31 cellular contexts compared by ENCODE assay signal in the genomic region with DNA sequence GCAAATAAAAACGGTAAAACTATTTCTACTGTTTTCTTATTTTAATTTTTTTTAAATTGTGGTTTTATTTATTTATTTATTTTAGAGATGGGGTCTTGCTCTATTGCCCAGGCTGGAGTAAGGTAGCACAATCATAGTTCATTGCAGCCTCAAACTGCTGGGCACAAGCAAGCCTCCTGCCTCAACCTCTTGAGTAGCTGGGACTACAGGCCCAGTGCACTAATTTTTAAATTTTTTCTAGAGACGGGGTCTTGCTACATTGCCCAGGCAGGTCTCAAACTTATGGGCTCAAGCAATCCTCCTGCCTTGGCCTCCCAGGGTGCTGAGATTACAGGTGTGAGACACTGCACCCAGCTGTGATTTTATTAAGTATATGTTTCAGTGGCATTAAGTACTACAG.
"Had no signal": no experiment of that assay in that cellular context is flagged by ENCODE, and none has a peak within 500 bp of the region (broad histone marks: within the 10 kb centered on the region; RNA-seq: fewer than 3 reads in every experiment).

No MANE protein-coding gene starts in this region.

- H2AFZ ChIP-seq: neural progenitor cell, parathyroid adenoma had no signal

- H3K27ac Mint-ChIP-seq: nephron; neural progenitor cell; progenitor cell of endocrine pancreas; stimulated activated memory B cell treated with anti-CD40 and anti-IgM and Interleukin-4, amounts not matched to agents 10 μg/mL and 1 μg/mL and 100 μg/mL, for 72 hours; type B pancreatic cell had no signal

- H3K79me2 ChIP-seq: parathyroid adenoma had no signal

- H3K27me3 ChIP-seq: neural progenitor cell, ovary, spleen, suprapubic skin, testis, tibial artery, transverse colon, upper lobe of right lung, vagina had no signal

- H3K4me3 Mint-ChIP-seq: natural killer cell; nephron; neural progenitor cell; stimulated activated memory B cell treated with anti-CD40 and anti-IgM and Interleukin-4, amounts not matched to agents 10 μg/mL and 1 μg/mL and 100 μg/mL, for 72 hours; stimulated activated naive CD8-positive, alpha-beta T cell treated with anti-CD3 and anti-CD28 coated beads, Interleukin-15, amount 100 ng/mL, for 72 hours; type B pancreatic cell had no signal

- H3K27ac ChIP-seq: neural progenitor cell, ovary, parathyroid adenoma, psoas muscle, spleen, suprapubic skin, testis, tibial artery, transverse colon, upper lobe of right lung, vagina had no signal

- H3K36me3 Mint-ChIP-seq: natural killer cell had no signal

- H3K9me3 ChIP-seq: ovary, psoas muscle, spleen, suprapubic skin, testis, tibial artery, transverse colon, upper lobe of right lung, vagina had no signal

- ATAC-seq: natural killer cell; sciatic nerve; stimulated activated memory B cell treated with anti-CD40 and anti-IgM and Interleukin-4, amounts not matched to agents 10 μg/mL and 1 μg/mL and 100 μg/mL, for 72 hours; stimulated activated naive CD8-positive, alpha-beta T cell treated with anti-CD3 and anti-CD28 coated beads, Interleukin-15, amount 100 ng/mL, for 72 hours; stimulated activated naive CD8-positive, alpha-beta T cell treated with anti-CD3 and anti-CD28 coated beads, Interleukin-15, Interleukin-2, amounts not matched to agents 100 U/mL and 50 U/mL, for 24 hours; upper lobe of right lung had no signal

- H3K9me3 Mint-ChIP-seq: natural killer cell; nephron; neural progenitor cell; stimulated activated memory B cell treated with anti-CD40 and anti-IgM and Interleukin-4, amounts not matched to agents 10 μg/mL and 1 μg/mL and 100 μg/mL, for 72 hours; stimulated activated naive CD8-positive, alpha-beta T cell treated with anti-CD3 and anti-CD28 coated beads, Interleukin-15, amount 100 ng/mL, for 72 hours; type B pancreatic cell had no signal

- H3K27me3 Mint-ChIP-seq: progenitor cell of endocrine pancreas; stimulated activated memory B cell treated with anti-CD40 and anti-IgM and Interleukin-4, amounts not matched to agents 10 μg/mL and 1 μg/mL and 100 μg/mL, for 72 hours; stimulated activated naive CD8-positive, alpha-beta T cell treated with anti-CD3 and anti-CD28 coated beads, Interleukin-15, amount 100 ng/mL, for 72 hours; type B pancreatic cell had no signal

- H3K4me1 ChIP-seq: neural progenitor cell, parathyroid adenoma, psoas muscle, spleen, suprapubic skin, testis, tibial artery, transverse colon, vagina had no signal

- H3K4me1 Mint-ChIP-seq: nephron had no signal

- H3K36me3 ChIP-seq: ovary had no signal

- H3K4me2 ChIP-seq: neural progenitor cell, smooth muscle cell had no signal

- H3K9ac ChIP-seq: neural progenitor cell, parathyroid adenoma had no signal

- DNase-seq: natural killer cell; occipital lobe; ovary; posterior cingulate gyrus; psoas muscle; right cardiac atrium; spleen; stimulated activated CD4-positive, alpha-beta T cell treated with anti-CD3 and anti-CD28 coated beads, Interleukin-12 subunit alpha, Interleukin-12 subunit beta, amount 100 ng/mL, for 4 hours; stimulated activated CD4-positive, alpha-beta T cell treated with anti-CD3 and anti-CD28 coated beads, Interleukin-1b, Interleukin-23, amount 100 ng/mL, for 48 hours; stimulated activated CD4-positive, alpha-beta T cell treated with anti-CD3 and anti-CD28 coated beads, Interleukin-4, amount 100 ng/mL, for 1 hour; stimulated activated CD4-positive, alpha-beta T cell treated with anti-CD3 and anti-CD28 coated beads, Interleukin-4, amount 100 ng/mL, for 4 hours; stimulated activated CD8-positive, alpha-beta memory T cell treated with anti-CD3 and anti-CD28 coated beads, Interleukin-4, amount 100 ng/mL, for 48 hours; stimulated activated naive CD4-positive, alpha-beta T cell; stimulated activated naive CD8-positive, alpha-beta T cell treated with anti-CD3 and anti-CD28 coated beads, Interleukin-15, amount 100 ng/mL, for 72 hours; stimulated activated naive CD8-positive, alpha-beta T cell treated with anti-CD3 and anti-CD28 coated beads, Interleukin-15, Interleukin-2, amounts not matched to agents 100 U/mL and 50 U/mL, for 24 hours; substantia nigra; testis; tibial artery; transverse colon; upper lobe of right lung had no signal

- H3K4me3 ChIP-seq: neural progenitor cell, ovary, psoas muscle, skin epidermis, smooth muscle cell, spleen, suprapubic skin, testis, tibial artery, transverse colon, upper lobe of right lung, vagina had no signal
